Comparison of ENCODE assay signal across 1 cellular context in genomic region chr3:196049567-196050122, GRCh38.
TF ChIP-seq lines count a peak whose summit lies in the region.

No MANE protein-coding gene starts in this region.

TF ChIP-seq in endothelial cell of umbilical vein, 7 proteins besides CTCF, POLR2A, EP300 and RAD21 (continued from another document):
- TF ChIP-seq GATA2 (IDR thresholded peaks at IDR 0.05; ENCODE audit: insufficient read depth, insufficient read length, low read depth, low read length) (no peak), POLR2AphosphoS5 (IDR thresholded peaks at IDR 0.05; ENCODE audit: insufficient read depth, low read depth, low read length) (no peak)
